Comparison of ENCODE assay signal across 1 cellular context in the genomic region with DNA sequence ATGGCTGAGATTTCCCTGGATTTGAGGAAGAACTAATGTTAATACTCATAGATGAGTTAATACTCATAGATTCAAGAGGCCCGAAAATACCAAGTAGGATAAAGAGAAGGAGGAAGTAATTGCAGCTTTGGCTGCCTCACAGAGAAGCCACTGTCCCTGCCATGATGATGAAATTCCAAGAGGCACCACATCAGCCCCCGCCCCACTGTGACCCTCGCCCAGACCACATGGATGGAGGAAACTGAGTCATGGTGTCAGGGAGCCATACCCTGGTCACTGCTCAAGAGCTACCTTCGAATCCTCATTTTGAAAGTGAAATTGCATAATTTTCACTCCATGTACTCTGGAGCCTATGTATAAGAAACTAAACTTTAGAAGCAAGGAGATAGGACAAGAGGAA.
TF ChIP-seq lines count a peak whose summit lies in the region.

No MANE protein-coding gene starts in this region.

TF ChIP-seq in K562, 482 proteins besides CTCF, POLR2A, EP300 and RAD21 (continued from another document):
- TF ChIP-seq CEBPB (tag; IDR thresholded peaks at IDR 0.05): 0 out of 2 replicates have a peak, but pooled peaks have one; percentile 28
- TF ChIP-seq CREM (IDR thresholded peaks at IDR 0.05; ENCODE audit: low read depth): no peak
